ENCODE assay signal across 8 cellular contexts in genomic region chr4:121112530-121112929, GRCh38. TPM values are rescaled to one million over a fixed set of nuclear protein-coding genes. Genes with fewer than 3 reads are reported as not detected.
A peak's percentile ranks its signal among the peaks of the same experiment; 100 is the strongest.
DNase-seq lines count a peak whose midpoint lies in the region; TF ChIP-seq lines count a peak whose summit lies in the region.
"Had no signal": no experiment of that assay in that cellular context is flagged by ENCODE, and none has a peak within 500 bp of the region (broad histone marks: within the 10 kb centered on the region; RNA-seq: fewer than 3 reads in every experiment).

No MANE protein-coding gene starts in this region.

- peaks cover 4% of the 10 kb centered on the region for H3K4me1 Mint-ChIP-seq in progenitor cell of endocrine pancreas (ENCODE audit: low read depth)
- H3K4me1 Mint-ChIP-seq in activated T-cell treated with anti-CD3 and anti-CD28 coated beads, Interleukin-2, amount 50 U/mL, for 24 hours (ENCODE audit: low read depth) = peaks cover 24% of the 10 kb centered on the region

- no peak overlapping the region for H3K27ac Mint-ChIP-seq in progenitor cell of endocrine pancreas
- no peak overlapping the region for H3K27ac Mint-ChIP-seq in activated T-cell treated with anti-CD3 and anti-CD28 coated beads, Interleukin-2, amount 50 U/mL, for 24 hours

- TF ChIP-seq CTCF in LNCAP (IDR thresholded peaks at IDR 0.05) (peak; percentile 49), choroid plexus epithelial cell (conservative IDR thresholded peaks at IDR 0.05; ENCODE audit: low read depth, low read length) (peak; percentile 54), progenitor cell of endocrine pancreas (IDR thresholded peaks at IDR 0.05; ENCODE audit: unreplicated experiment) (peak; percentile 43)

- no peak overlapping the region for H3K4me3 ChIP-seq in choroid plexus epithelial cell (ENCODE audit: low read depth, low read length)

- DNase-seq in GM03348 (ENCODE audit: low spot score) = peak; percentile 14
- peak; percentile 16 for DNase-seq in choroid plexus epithelial cell (ENCODE audit: low read depth)
- DNase-seq in progenitor cell of endocrine pancreas (ENCODE audit: low spot score, unreplicated experiment) = no peak
- DNase-seq in NCI-H748 (lab: John Stamatoyannopoulos, UW; ENCODE audit: unreplicated experiment) = no peak
- DNase-seq in NCI-H2227 (lab: John Stamatoyannopoulos, UW; ENCODE audit: unreplicated experiment) = no peak
- no peak for DNase-seq in activated T-cell treated with anti-CD3 and anti-CD28 coated beads, Interleukin-2, amount 50 U/mL, for 24 hours
- DNase-seq: KBM-7 had no signal

- peaks cover 3% of the 10 kb centered on the region for H3K27me3 Mint-ChIP-seq in progenitor cell of endocrine pancreas
- no peaks in the 10 kb centered on the region for H3K27me3 Mint-ChIP-seq in activated T-cell treated with anti-CD3 and anti-CD28 coated beads, Interleukin-2, amount 50 U/mL, for 24 hours

- H3K36me3 Mint-ChIP-seq in progenitor cell of endocrine pancreas (ENCODE audit: insufficient read depth) = no peaks in the 10 kb centered on the region
- H3K36me3 Mint-ChIP-seq in activated T-cell treated with anti-CD3 and anti-CD28 coated beads, Interleukin-2, amount 50 U/mL, for 24 hours (ENCODE audit: low read depth) = no peaks in the 10 kb centered on the region

- H3K9me3 Mint-ChIP-seq in progenitor cell of endocrine pancreas (ENCODE audit: low read depth) = no peaks in the 10 kb centered on the region
- H3K9me3 Mint-ChIP-seq in activated T-cell treated with anti-CD3 and anti-CD28 coated beads, Interleukin-2, amount 50 U/mL, for 24 hours = no peaks in the 10 kb centered on the region

- H3K4me3 Mint-ChIP-seq in progenitor cell of endocrine pancreas (ENCODE audit: low read depth) = no peak overlapping the region
- H3K4me3 Mint-ChIP-seq in activated T-cell treated with anti-CD3 and anti-CD28 coated beads, Interleukin-2, amount 50 U/mL, for 24 hours = no peak overlapping the region

RNA-seq across cellular contexts. Expression of gene NDNF, which starts 40.2 kb away (rescaled TPM):
- 0.34 and 0.67 TPM in 2 replicates for total RNA-seq in progenitor cell of endocrine pancreas

RNA-seq across cellular contexts. Expression of gene TNIP3, which starts 51.6 kb away (rescaled TPM):
- not detected in 2 replicates for total RNA-seq in progenitor cell of endocrine pancreas

Comparison
In these comparisons a context has a peak if more than half of its experiments do, and no peak if none do; other contexts are left out.
1. DNase-seq: peak in GM03348 (single experiment) and choroid plexus epithelial cell (single experiment); none in progenitor cell of endocrine pancreas (single experiment), NCI-H748 (single experiment), NCI-H2227 (single experiment) and activated T-cell treated with anti-CD3 and anti-CD28 coated beads, Interleukin-2, amount 50 U/mL, for 24 hours (single experiment).
2. Peak in every context shown above with its lines, with median percentiles within 50 percentile points of each other: CTCF ChIP-seq.